In the genomic region with DNA sequence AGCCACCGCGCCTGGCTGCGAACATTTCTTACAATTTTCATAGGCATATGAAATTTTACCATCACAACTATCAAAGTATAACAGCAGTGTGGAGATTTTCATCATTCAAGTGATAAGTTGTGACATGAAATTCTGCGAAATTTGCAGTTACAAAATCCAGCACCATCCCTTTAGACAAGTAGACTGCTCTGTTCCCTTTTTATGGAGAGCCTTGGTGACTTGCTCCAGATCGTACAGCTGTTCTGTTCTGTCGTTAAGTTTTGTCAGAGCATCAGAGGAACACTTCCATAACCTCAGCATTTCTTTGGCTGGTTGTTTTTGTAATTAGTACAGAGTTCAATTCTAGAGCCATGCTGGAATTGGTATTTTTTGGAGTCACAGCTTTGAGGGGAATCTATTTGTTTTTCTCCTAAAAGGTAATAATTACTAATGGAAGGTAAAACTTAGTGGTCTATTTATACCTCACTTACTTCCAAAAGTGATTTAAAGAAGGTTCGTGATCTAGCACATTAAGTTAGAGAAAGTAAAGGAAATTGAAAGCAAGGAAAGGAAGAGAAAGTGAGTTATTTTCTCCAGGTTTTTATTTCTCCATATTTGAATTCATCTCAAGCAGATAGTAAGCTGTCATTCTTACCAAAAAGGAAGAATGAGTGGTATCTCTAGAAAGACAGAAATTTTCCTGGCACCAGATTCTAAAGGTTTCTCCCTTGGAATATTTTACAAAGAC, we compare ENCODE assay signal across 25 cellular contexts. TPM values are rescaled to one million over a fixed set of nuclear protein-coding genes. Genes with fewer than 3 reads are reported as not detected.
DNase-seq lines count a peak whose midpoint lies in the region; ATAC-seq, FAIRE-seq and TF ChIP-seq lines count a peak whose summit lies in the region.
"Had no signal": no experiment of that assay in that cellular context is flagged by ENCODE, and none has a peak within 500 bp of the region (broad histone marks: within the 10 kb centered on the region; RNA-seq: fewer than 3 reads in every experiment).

No MANE protein-coding gene starts in this region.

- H2AK5ac ChIP-seq in H9 (ENCODE audit: insufficient read length, low read length) = no peak overlapping the region

- no peak overlapping the region for H2BK15ac ChIP-seq in H9 (ENCODE audit: low read depth, low read length)

- H4K8ac ChIP-seq in H9 (replicated peaks; ENCODE audit: insufficient read length, low read depth, low read length) = no peak overlapping the region

- peak overlapping the region; percentile 58 for H3K27ac Mint-ChIP-seq in activated CD4-positive, alpha-beta T cell treated with anti-CD3 and anti-CD28 coated beads for 36 hours
- peak overlapping the region in 2 of 3 experiments; percentile 5 to 58; a peak in 4 of 7 replicates for H3K27ac Mint-ChIP-seq in H9
- peak overlapping the region; percentile 37 for H3K27ac Mint-ChIP-seq in dendritic cell treated with granulocyte-macrophage colony-stimulating factor and Interleukin-4, amounts not matched to agents 40 ng/mL and 50 ng/mL, for 4 days
- H3K27ac Mint-ChIP-seq: CD8-positive, alpha-beta T cell; GM23338 had no signal

- H2BK120ac ChIP-seq in H9 (ENCODE audit: low read depth, low read length, poor library complexity, severe bottlenecking) = no peak overlapping the region

- H3T11ph ChIP-seq in H9 (ENCODE audit: low read length) = no peak overlapping the region

- H2BK12ac ChIP-seq in H9 (ENCODE audit: insufficient read length, low read depth, low read length) = no peak overlapping the region

- TF ChIP-seq POLR2A in A549 (IDR thresholded peaks at IDR 0.05; ENCODE audit: low read length) = no peak

- H4K5ac ChIP-seq in H9 (ENCODE audit: insufficient read length, low read depth, low read length) = no peak overlapping the region

- H3K27ac ChIP-seq in A549 (no peak overlapping the region), H9 (ENCODE audit: insufficient read length, low read depth, low read length) (no peak overlapping the region)
- H3K27ac ChIP-seq: BLaER1 treated with 17β-estradiol and CSF1 and Interleukin-3, amounts not matched to agents 10 nM and 100 nM; PC-9 had no signal

- DNase-seq in activated CD4-positive, alpha-beta T cell treated with anti-CD3 and anti-CD28 coated beads for 36 hours = no peak
- no peak for DNase-seq in activated CD4-positive, alpha-beta T cell treated with anti-CD3 and anti-CD28 coated beads for 4 hours
- DNase-seq in A549 (ENCODE audit: low read depth in 1 of 2, low spot score in 1 of 2) (no peak), H9 (no peak), HUDEP-2 (lab: John Stamatoyannopoulos, UW; ENCODE audit: unreplicated experiment in 76 of 76) (no peak), KG1 (lab: John Stamatoyannopoulos, UW) (no peak)
- DNase-seq: Caco-2; CD8-positive, alpha-beta T cell; KBM-7; MG63; NCI-H1092; NCI-H1417 treated with DMSO at 0.1 percent for 48 hours; NCI-H1694 treated with DMSO at 0.1 percent for 48 hours; NCI-H2081; NCI-H2227 treated with DMSO at 0.1 percent for 48 hours; NCI-H526 treated with DMSO at 0.1 percent for 48 hours; PC-9 had no signal

- WGBS in A549 (ENCODE audit: missing lambda C conversion rate) = 94% methylated on average over 7 of the region's 7 CpGs
- whole genome bisulfite sequencing in H9 (ENCODE audit: extremely low coverage, insufficient read length, low lambda C conversion rate) = no CpG with 5 or more reads among the region's 7 CpGs

- no peaks in the 10 kb centered on the region for H3K27me3 Mint-ChIP-seq in activated CD4-positive, alpha-beta T cell treated with anti-CD3 and anti-CD28 coated beads for 36 hours
- H3K27me3 Mint-ChIP-seq in H9 (ENCODE audit: low read depth) = no peaks in the 10 kb centered on the region
- no peaks in the 10 kb centered on the region for H3K27me3 Mint-ChIP-seq in dendritic cell treated with granulocyte-macrophage colony-stimulating factor and Interleukin-4, amounts not matched to agents 40 ng/mL and 50 ng/mL, for 4 days

- H3K4me3 Mint-ChIP-seq in activated CD4-positive, alpha-beta T cell treated with anti-CD3 and anti-CD28 coated beads for 36 hours = no peak overlapping the region
- H3K4me3 Mint-ChIP-seq in H9 = no peak overlapping the region
- no peak overlapping the region for H3K4me3 Mint-ChIP-seq in dendritic cell treated with granulocyte-macrophage colony-stimulating factor and Interleukin-4, amounts not matched to agents 40 ng/mL and 50 ng/mL, for 4 days
- H3K4me3 Mint-ChIP-seq: CD8-positive, alpha-beta T cell; GM23338 had no signal

- H3K4me1 ChIP-seq in A549 (no peaks in the 10 kb centered on the region), H9 (ENCODE audit: insufficient read depth, low read length) (peaks cover 11% of the 10 kb centered on the region; the same call in 1 of the 2 replicates)
- H3K4me1 ChIP-seq: Caco-2 had no signal

- peaks cover 26% of the 10 kb centered on the region for H3K4me1 Mint-ChIP-seq in activated CD4-positive, alpha-beta T cell treated with anti-CD3 and anti-CD28 coated beads for 36 hours
- H3K4me1 Mint-ChIP-seq in H9 = peaks cover 17 to 19% of the 10 kb centered on the region in 2 experiments
- H3K4me1 Mint-ChIP-seq in dendritic cell treated with granulocyte-macrophage colony-stimulating factor and Interleukin-4, amounts not matched to agents 40 ng/mL and 50 ng/mL, for 4 days (ENCODE audit: low read depth) = peaks cover 14% of the 10 kb centered on the region

- no peak overlapping the region for H3K4me3 ChIP-seq in A549
- H3K4me3 ChIP-seq: BLaER1 treated with 17β-estradiol and CSF1 and Interleukin-3, amounts not matched to agents 10 nM and 100 nM; GM12878; GM23338; MG63; PC-9 had no signal

- no peak overlapping the region for H4K91ac ChIP-seq in H9 (ENCODE audit: insufficient read length, low read depth, low read length)

- H4K20me1 ChIP-seq in H9 (ENCODE audit: control insufficient read depth, insufficient read depth, insufficient read length) = no peaks in the 10 kb centered on the region

- no peaks in the 10 kb centered on the region for H3K27me3 ChIP-seq in H9 (ENCODE audit: insufficient read depth, low read length)
- H3K27me3 ChIP-seq: MG63 had no signal

- no peak for TF ChIP-seq CTCF in A549 (IDR thresholded peaks at IDR 0.05)
- TF ChIP-seq CTCF in H9 (conservative IDR thresholded peaks at IDR 0.05) = no peak

- POLR2A ChIA-PET in activated CD4-positive, alpha-beta T cell treated with anti-CD3 and anti-CD28 coated beads for 36 hours (lab: Charles Lee) = no interaction called here
- POLR2A ChIA-PET in A549 (lab: Yijun Ruan, JAX) = no interaction called here

- no peak for TF ChIP-seq RAD21 in A549 (conservative IDR thresholded peaks at IDR 0.05 in 1 of 2, IDR thresholded peaks at IDR 0.05 in 1 of 2)

- no peaks in the 10 kb centered on the region for H3K79me2 ChIP-seq in H9 (ENCODE audit: insufficient read depth, low read length)

- no peak overlapping the region for H2AFZ ChIP-seq in H9 (ENCODE audit: low read length)
- H2AFZ ChIP-seq: GM23338, PC-9 had no signal

- no peak overlapping the region for H3K18ac ChIP-seq in H9 (ENCODE audit: insufficient read length, low read depth, low read length)

- H3K56ac ChIP-seq in H9 (ENCODE audit: insufficient read length, low read depth, low read length) = no peak overlapping the region

- H3K9me3 ChIP-seq in A549 = no peaks in the 10 kb centered on the region
- H3K9me3 ChIP-seq in H9 (ENCODE audit: control insufficient read depth, low read depth, low read length) = no peaks in the 10 kb centered on the region
- H3K9me3 ChIP-seq: BLaER1 treated with 17β-estradiol and CSF1 and Interleukin-3, amounts not matched to agents 10 nM and 100 nM; Caco-2; MG63 had no signal

- no peak overlapping the region for H2BK20ac ChIP-seq in H9 (ENCODE audit: low read depth, low read length, poor library complexity, severe bottlenecking)

- H2BK5ac ChIP-seq in H9 (ENCODE audit: insufficient read length, low read length) = no peak overlapping the region

- H3K4ac ChIP-seq in H9 (ENCODE audit: low read depth, low read length) = no peak overlapping the region

- H3K23ac ChIP-seq in H9 (ENCODE audit: insufficient read length, low read depth, low read length) = no peak overlapping the region

- intact Hi-C loops in activated CD4-positive, alpha-beta T cell treated with anti-CD3 and anti-CD28 coated beads for 36 hours (cut with DNase I, micrococcal nuclease) = no loop called here
- intact Hi-C loops in dendritic cell treated with granulocyte-macrophage colony-stimulating factor and Interleukin-4, amounts not matched to agents 40 ng/mL and 50 ng/mL, for 4 days (cut with micrococcal nuclease) = no loop called here

- peaks cover 35% of the 10 kb centered on the region for H3K36me3 Mint-ChIP-seq in activated CD4-positive, alpha-beta T cell treated with anti-CD3 and anti-CD28 coated beads for 36 hours (ENCODE audit: low read depth)
- H3K36me3 Mint-ChIP-seq in H9 (ENCODE audit: insufficient read depth in 1 of 3, low read depth in 3 of 3) = peaks cover 49 to 84% (median 71%) of the 10 kb centered on the region in 3 experiments; a peak in 6 of 7 replicates
- peaks cover 85% of the 10 kb centered on the region for H3K36me3 Mint-ChIP-seq in dendritic cell treated with granulocyte-macrophage colony-stimulating factor and Interleukin-4, amounts not matched to agents 40 ng/mL and 50 ng/mL, for 4 days (ENCODE audit: low read depth)

- peak; percentile 78 for FAIRE-seq in A549 (lab: Jason Lieb, UNC)
- FAIRE-seq: G401.6, GM12878, HTR-8/SVneo had no signal

- no peak overlapping the region for H3K9ac ChIP-seq in H9 (ENCODE audit: extremely low read depth, insufficient read length, low read length)
- H3K9ac ChIP-seq: BLaER1 treated with 17β-estradiol and CSF1 and Interleukin-3, amounts not matched to agents 10 nM and 100 nM had no signal

- no peak for TF ChIP-seq EP300 in A549 (IDR thresholded peaks at IDR 0.05)

- H3K23me2 ChIP-seq in H9 (ENCODE audit: insufficient read length, low read depth, low read length, poor library complexity, severe bottlenecking) = no peaks in the 10 kb centered on the region

- H3K14ac ChIP-seq in H9 (ENCODE audit: insufficient read depth, low read length) = no peak overlapping the region

- H3K4me2 ChIP-seq in A549 = no peak overlapping the region
- H3K4me2 ChIP-seq in H9 (ENCODE audit: insufficient read depth, insufficient read length, low read length) = no peak overlapping the region
- H3K4me2 ChIP-seq: BLaER1 treated with 17β-estradiol and CSF1 and Interleukin-3, amounts not matched to agents 10 nM and 100 nM; GM23338; PC-9 had no signal

- CTCF ChIA-PET in activated CD4-positive, alpha-beta T cell treated with anti-CD3 and anti-CD28 coated beads for 36 hours (lab: Charles Lee) = interaction anchor here (1.5 kb wide), 1 partner anchor 161 kb away, joined by 3 read pairs; no protein-coding TSS in a partner anchor
- CTCF ChIA-PET in A549 (lab: Yijun Ruan, JAX) = interaction anchor here (0.6 kb wide), 1 partner anchor 39 kb away, joined by 3 read pairs; no protein-coding TSS in a partner anchor

- H3K9me3 Mint-ChIP-seq in activated CD4-positive, alpha-beta T cell treated with anti-CD3 and anti-CD28 coated beads for 36 hours (ENCODE audit: low read depth) = no peaks in the 10 kb centered on the region
- H3K9me3 Mint-ChIP-seq in H9 = no peaks in the 10 kb centered on the region
- no peaks in the 10 kb centered on the region for H3K9me3 Mint-ChIP-seq in dendritic cell treated with granulocyte-macrophage colony-stimulating factor and Interleukin-4, amounts not matched to agents 40 ng/mL and 50 ng/mL, for 4 days
- H3K9me3 Mint-ChIP-seq: CD8-positive, alpha-beta T cell; GM23338 had no signal

- no peak for ATAC-seq in activated CD4-positive, alpha-beta T cell treated with anti-CD3 and anti-CD28 coated beads for 36 hours
- no peak for ATAC-seq in A549
- ATAC-seq: CD8-positive, alpha-beta T cell; GM12878; GM23338; HCT116; Right ventricle myocardium inferior had no signal

- no peaks in the 10 kb centered on the region for H3K79me1 ChIP-seq in H9 (ENCODE audit: insufficient read depth, low read depth, low read length, poor library complexity, severe bottlenecking)

RNA-seq across cellular contexts. Expression of a gene that starts 22.1 kb away (rescaled TPM):
- 10 to 100 TPM; 12.4 TPM for total RNA-seq in activated CD4-positive, alpha-beta T cell treated with anti-CD3 and anti-CD28 coated beads for 36 hours
- polyA plus RNA-seq in A549 (2011; rRNA removed) (8.5 and 10.5 TPM in 2 replicates), A549 (2017; fragmentation: RNase III; extraction: RNeasy Plus Mini Kit Qiagen cat#74134 plus additional on column Dnase treatment) (11.0 to 12.0 TPM (median 11.7 TPM) in 3 replicates)
- 3.7 and 4.3 TPM in 2 replicates for polyA plus RNA-seq in A549 (2012; cell fraction: cytosol; rRNA removed)
- polyA plus RNA-seq in A549 (2012; cell fraction: nucleus; rRNA removed) = 3.6 and 7.6 TPM in 2 replicates
- polyA minus RNA-seq in A549 (2011; rRNA and poly(A)+ RNA removed) = 1.6 and 3.1 TPM in 2 replicates
- 20.2 and 21.1 TPM in 2 replicates for total RNA-seq in H9 (2021)

RNA-seq across cellular contexts. Expression of a gene that starts 42.2 kb away (rescaled TPM):
- 10 to 100 TPM; 22.3 to 24.5 TPM for total RNA-seq in activated CD4-positive, alpha-beta T cell treated with anti-CD3 and anti-CD28 coated beads for 36 hours
- polyA plus RNA-seq in A549 (2011; rRNA removed) = 14.7 and 18.5 TPM in 2 replicates
- polyA plus RNA-seq in A549 (2012; cell fraction: cytosol; rRNA removed) = 4.3 and 4.6 TPM in 2 replicates
- 1.1 and 3.2 TPM in 2 replicates for polyA plus RNA-seq in A549 (2012; cell fraction: nucleus; rRNA removed)
- polyA plus RNA-seq in A549 (2017; fragmentation: RNase III; extraction: RNeasy Plus Mini Kit Qiagen cat#74134 plus additional on column Dnase treatment) = 15.8 to 17.4 TPM (median 17.1 TPM) in 3 replicates
- 3.0 and 3.9 TPM in 2 replicates for polyA minus RNA-seq in A549 (2011; rRNA and poly(A)+ RNA removed)
- total RNA-seq in H9 (2021) = 362 and 367 TPM in 2 replicates

Comparison
In these comparisons a context has a peak if more than half of its experiments do, and no peak if none do; other contexts are left out.
1. RNA of a gene that starts 42.2 kb away (total RNA-seq): 362 to 367 TPM in H9; 22.3 to 24.5 TPM in activated CD4-positive, alpha-beta T cell treated with anti-CD3 and anti-CD28 coated beads for 36 hours; every median in the first group is over 10 times any median in the second.
2. Peak in every context shown above with its lines, with median percentiles within 50 percentile points of each other: H3K27ac Mint-ChIP-seq.